Comparison of ENCODE assay signal across 11 cellular contexts in genomic region chr16:4393243-4393606, GRCh38. TPM values are rescaled to one million over a fixed set of nuclear protein-coding genes. Genes with fewer than 3 reads are reported as not detected.
DNase-seq lines count a peak whose midpoint lies in the region; ATAC-seq and TF ChIP-seq lines count a peak whose summit lies in the region.
"Had no signal": no experiment of that assay in that cellular context is flagged by ENCODE, and none has a peak within 500 bp of the region (broad histone marks: within the 10 kb centered on the region; RNA-seq: fewer than 3 reads in every experiment).

No MANE protein-coding gene starts in this region.

- H3K36me3 Mint-ChIP-seq in osteocyte (ENCODE audit: unreplicated experiment): no peaks in the 10 kb centered on the region

- peaks cover 56% of the 10 kb centered on the region for H3K4me1 Mint-ChIP-seq in osteocyte (ENCODE audit: unreplicated experiment)

- H3K4me1 ChIP-seq in foreskin keratinocyte: peaks cover 10% of the 10 kb centered on the region

- no peak overlapping the region for H3K4me3 Mint-ChIP-seq in osteocyte (ENCODE audit: unreplicated experiment)
- H3K4me3 Mint-ChIP-seq: activated T-cell treated with anti-CD3 and anti-CD28 coated beads, Interleukin-2, amount 50 U/mL, for 4 hours had no signal

- ATAC-seq in foreskin keratinocyte (peak; percentile 4), GM21390 (IDR thresholded peaks at IDR 0.05; ENCODE audit: unreplicated experiment) (no peak), GM18858 (IDR thresholded peaks at IDR 0.05; ENCODE audit: unreplicated experiment) (no peak)
- ATAC-seq: activated T-cell treated with anti-CD3 and anti-CD28 coated beads, Interleukin-2, amount 50 U/mL, for 4 hours had no signal

- H3K27me3 ChIP-seq in foreskin keratinocyte: no peaks in the 10 kb centered on the region

- H3K27ac ChIP-seq in RWPE1: peak overlapping the region; percentile 95
- no peak overlapping the region for H3K27ac ChIP-seq in foreskin keratinocyte

- H3K27ac Mint-ChIP-seq in osteocyte (ENCODE audit: unreplicated experiment): peak overlapping the region; percentile 77

- DNase-seq in AG08395 (ENCODE audit: low spot score) (peak; percentile 80), RWPE1 (ENCODE audit: low spot score) (peak; percentile 76), foreskin keratinocyte (no peak), osteocyte (ENCODE audit: extremely low spot score, unreplicated experiment) (no peak), NCI-H187 (lab: John Stamatoyannopoulos, UW) (no peak), posterior cingulate gyrus (no peak)
- DNase-seq: activated T-cell treated with anti-CD3 and anti-CD28 coated beads, Interleukin-2, amount 50 U/mL, for 4 hours; AML-193; NCI-H69 had no signal

- CTCF ChIA-PET in RWPE1 (lab: Yijun Ruan, JAX): interaction anchor here (0.6 to 6.7 kb wide), 8 partner anchors 9 to 279 kb away, joined by 3 to 44 read pairs (median 6); partner anchors contain the start of gene PAM16

- POLR2A ChIA-PET in RWPE1 (lab: Yijun Ruan, JAX; ENCODE audit: low non-redundant PET): interaction anchor here (0.6 to 0.8 kb wide), 3 partner anchors 95 to 210 kb away, joined by 3 to 5 read pairs (median 3); no protein-coding TSS in a partner anchor

- H3K27me3 Mint-ChIP-seq in osteocyte (ENCODE audit: unreplicated experiment): no peaks in the 10 kb centered on the region

- intact Hi-C loops in posterior cingulate gyrus (cut with DNase I): no loop called here

- no peaks in the 10 kb centered on the region for H3K9me3 Mint-ChIP-seq in osteocyte (ENCODE audit: unreplicated experiment)
- H3K9me3 Mint-ChIP-seq: activated T-cell treated with anti-CD3 and anti-CD28 coated beads, Interleukin-2, amount 50 U/mL, for 4 hours had no signal

- TF ChIP-seq CTCF in RWPE1 (conservative IDR thresholded peaks at IDR 0.05; ENCODE audit: low read depth): no peak
- no peak for TF ChIP-seq CTCF in foreskin keratinocyte (conservative IDR thresholded peaks at IDR 0.05)
- no peak for TF ChIP-seq CTCF in osteocyte (IDR thresholded peaks at IDR 0.05)

RNA-seq across cellular contexts. Expression of gene VASN, which starts 21.6 kb away (rescaled TPM):
- total RNA-seq in foreskin keratinocyte (1.8 and 2.3 TPM in 2 replicates), osteocyte (62.7 and 63.1 TPM in 2 replicates)
- 1.5 and 2.0 TPM in 2 replicates for polyA plus RNA-seq in foreskin keratinocyte

RNA-seq across cellular contexts. Expression of gene CORO7, which starts 23.2 kb away (rescaled TPM):
- 22.7 and 24.3 TPM in 2 replicates for total RNA-seq in foreskin keratinocyte
- polyA plus RNA-seq in foreskin keratinocyte: 17.1 and 17.5 TPM in 2 replicates
- 35.5 and 40.1 TPM in 2 replicates for total RNA-seq in osteocyte

RNA-seq across cellular contexts. Expression of gene DNAJA3, which starts 32.4 kb away (rescaled TPM):
- 62.4 and 67.4 TPM in 2 replicates for total RNA-seq in foreskin keratinocyte
- polyA plus RNA-seq in foreskin keratinocyte: 39.8 and 47.8 TPM in 2 replicates
- total RNA-seq in osteocyte: 31.1 and 33.7 TPM in 2 replicates

RNA-seq across cellular contexts. Expression of gene PAM16, which starts 42.1 kb away (rescaled TPM):
- total RNA-seq in foreskin keratinocyte (42.8 and 49.2 TPM in 2 replicates), osteocyte (21.0 and 23.7 TPM in 2 replicates)
- polyA plus RNA-seq in foreskin keratinocyte: 73.7 and 76.5 TPM in 2 replicates

Comparison
In these comparisons a context has a peak if more than half of its experiments do, and no peak if none do; other contexts are left out.
1. DNase-seq: peak in AG08395 (single experiment) and RWPE1 (single experiment); none in foreskin keratinocyte (0 of 2), osteocyte (single experiment), NCI-H187 (0 of 2) and posterior cingulate gyrus (0 of 10).
2. RNA of gene VASN, which starts 21.6 kb away (total RNA-seq): 62.7 to 63.1 TPM in osteocyte; 1.8 to 2.3 TPM in foreskin keratinocyte; every median in the first group is over 10 times any median in the second.